16 cellular contexts compared by ENCODE assay signal in the genomic region with DNA sequence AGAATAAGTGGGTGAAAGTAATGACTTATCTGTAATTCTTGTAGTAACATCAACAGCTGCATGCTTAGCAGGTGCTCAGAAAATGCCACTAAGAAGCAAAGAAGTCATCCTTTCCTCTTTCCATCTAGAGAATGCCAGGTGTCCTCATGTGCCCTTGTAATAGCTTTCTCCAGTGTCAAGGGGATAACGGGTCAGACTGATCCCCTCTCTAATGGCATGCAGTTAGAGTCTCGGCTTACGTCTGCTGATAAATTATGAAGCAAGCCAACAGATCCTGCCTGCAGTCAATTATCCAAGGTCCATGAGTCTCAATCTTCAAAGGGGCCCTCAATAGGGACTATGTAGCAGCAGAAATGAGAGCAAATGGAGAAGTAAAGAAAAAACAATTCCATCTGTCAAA.
"Had no signal": no experiment of that assay in that cellular context is flagged by ENCODE, and none has a peak within 500 bp of the region (broad histone marks: within the 10 kb centered on the region; RNA-seq: fewer than 3 reads in every experiment).

No MANE protein-coding gene starts in this region.

- DNase-seq: activated CD4-positive, alpha-beta T cell treated with anti-CD3 and anti-CD28 coated beads, Interleukin-2, amount 10 ng/mL, durations not matched to agents 24 days and 14 days; activated CD8-positive, alpha-beta T cell treated with anti-CD3 and anti-CD28 coated beads for 36 hours; activated naive CD4-positive, alpha-beta T cell treated with Interleukin-2 at 50 U/mL for 16 hours; activated naive CD8-positive, alpha-beta T cell treated with anti-CD3 and anti-CD28 coated beads, Interleukin-2, amount 10 ng/mL, durations not matched to agents 7 days and 5 days; activated T-cell treated with anti-CD3 and anti-CD28 coated beads, Interleukin-2, amount 50 U/mL, for 1 hour; body of pancreas; dorsolateral prefrontal cortex; foreskin fibroblast; islet precursor cell; natural killer cell; nucleus accumbens; stimulated activated CD4-positive, alpha-beta T cell treated with anti-CD3 and anti-CD28 coated beads, Interleukin-12 subunit alpha, Interleukin-12 subunit beta, amount 100 ng/mL, for 4 hours; stimulated activated CD4-positive, alpha-beta T cell treated with anti-CD3 and anti-CD28 coated beads, Interleukin-1b, Interleukin-23, amount 100 ng/mL, for 48 hours; stimulated activated naive CD4-positive, alpha-beta T cell treated with Interleukin-2 at 50 U/mL for 16 hours; T1000; thyroid gland had no signal
